8 cellular contexts compared by ENCODE assay signal in genomic region chr6:26537846-26538571, GRCh38. TPM values are rescaled to one million over a fixed set of nuclear protein-coding genes. Genes with fewer than 3 reads are reported as not detected.
DNase-seq lines count a peak whose midpoint lies in the region; ATAC-seq, FAIRE-seq and TF ChIP-seq lines count a peak whose summit lies in the region.

Gene HMGN4, plus strand, starts transcription at chr6:26538366. Its CDS starts 6,841 bp downstream, at chr6:26545207.

- peak within 1 kb of the TSS; percentile 98 to 99 (median 99) for H3K27ac Mint-ChIP-seq in IgD-negative memory B cell

- TF ChIP-seq CTCF in D721Med (IDR thresholded peaks at IDR 0.05; ENCODE audit: insufficient read depth, missing control alignments) (no peak), epithelial cell of esophagus (IDR thresholded peaks at IDR 0.05; ENCODE audit: insufficient read depth, low read depth, low read length, missing control alignments) (no peak)

- H3K4me1 Mint-ChIP-seq in IgD-negative memory B cell = peaks cover 38 to 42% (median 41%) of the 10 kb centered on the region in 3 donors

- peak within 1 kb of the TSS; percentile 95 to 100 (median 98) for H3K4me3 Mint-ChIP-seq in IgD-negative memory B cell

- peak within 1 kb of the TSS; percentile 63 for H3K4me3 ChIP-seq in epithelial cell of esophagus (ENCODE audit: low read length)

- ATAC-seq in GM21528 (IDR thresholded peaks at IDR 0.05; ENCODE audit: low FRiP score, unreplicated experiment) = peak; percentile 66

- no peak for FAIRE-seq in D721Med (lab: Jason Lieb, UNC)

- no peaks in the 10 kb centered on the region for H3K27me3 Mint-ChIP-seq in IgD-negative memory B cell

- DNase-seq in D721Med (ENCODE audit: insufficient read length, low spot score) (peak; percentile 32), OCI-M1 (lab: John Stamatoyannopoulos, UW) (peak; percentile 97), activated T-cell treated with anti-CD3 and anti-CD28 coated beads for 1 hour (ENCODE audit: low read depth) (peak; percentile 64), epithelial cell of esophagus (ENCODE audit: low read depth) (peak; percentile 91), mucosa of gallbladder (ENCODE audit: low spot score) (peak; percentile 88)
- peak; percentile 82 for DNase-seq in stimulated activated CD8-positive, alpha-beta memory T cell treated with anti-CD3 and anti-CD28 coated beads, Interleukin-4, amount 100 ng/mL, for 48 hours

- no peaks in the 10 kb centered on the region for H3K36me3 Mint-ChIP-seq in IgD-negative memory B cell

- peaks cover 0 to under 1% (median 0%) of the 10 kb centered on the region in 3 donors for H3K9me3 Mint-ChIP-seq in IgD-negative memory B cell

RNA-seq across cellular contexts. Expression of gene HMGN4, which starts in this region (rescaled TPM):
- 120 TPM for polyA plus RNA-seq in IgD-negative memory B cell
- 55.8 TPM for total RNA-seq in mucosa of gallbladder

Comparison
In these comparisons a context has a peak if more than half of its experiments do, and no peak if none do; other contexts are left out.
1. Peak in every context shown above with its lines: DNase-seq, ATAC-seq and H3K4me3 ChIP-seq.
2. DNase-seq: peak in every context shown above with its lines; median percentile 97 in OCI-M1; 91 in epithelial cell of esophagus; 88 in mucosa of gallbladder; 82 in stimulated activated CD8-positive, alpha-beta memory T cell treated with anti-CD3 and anti-CD28 coated beads, Interleukin-4, amount 100 ng/mL, for 48 hours; 64 in activated T-cell treated with anti-CD3 and anti-CD28 coated beads for 1 hour; 32 in D721Med.